In the genomic region with DNA sequence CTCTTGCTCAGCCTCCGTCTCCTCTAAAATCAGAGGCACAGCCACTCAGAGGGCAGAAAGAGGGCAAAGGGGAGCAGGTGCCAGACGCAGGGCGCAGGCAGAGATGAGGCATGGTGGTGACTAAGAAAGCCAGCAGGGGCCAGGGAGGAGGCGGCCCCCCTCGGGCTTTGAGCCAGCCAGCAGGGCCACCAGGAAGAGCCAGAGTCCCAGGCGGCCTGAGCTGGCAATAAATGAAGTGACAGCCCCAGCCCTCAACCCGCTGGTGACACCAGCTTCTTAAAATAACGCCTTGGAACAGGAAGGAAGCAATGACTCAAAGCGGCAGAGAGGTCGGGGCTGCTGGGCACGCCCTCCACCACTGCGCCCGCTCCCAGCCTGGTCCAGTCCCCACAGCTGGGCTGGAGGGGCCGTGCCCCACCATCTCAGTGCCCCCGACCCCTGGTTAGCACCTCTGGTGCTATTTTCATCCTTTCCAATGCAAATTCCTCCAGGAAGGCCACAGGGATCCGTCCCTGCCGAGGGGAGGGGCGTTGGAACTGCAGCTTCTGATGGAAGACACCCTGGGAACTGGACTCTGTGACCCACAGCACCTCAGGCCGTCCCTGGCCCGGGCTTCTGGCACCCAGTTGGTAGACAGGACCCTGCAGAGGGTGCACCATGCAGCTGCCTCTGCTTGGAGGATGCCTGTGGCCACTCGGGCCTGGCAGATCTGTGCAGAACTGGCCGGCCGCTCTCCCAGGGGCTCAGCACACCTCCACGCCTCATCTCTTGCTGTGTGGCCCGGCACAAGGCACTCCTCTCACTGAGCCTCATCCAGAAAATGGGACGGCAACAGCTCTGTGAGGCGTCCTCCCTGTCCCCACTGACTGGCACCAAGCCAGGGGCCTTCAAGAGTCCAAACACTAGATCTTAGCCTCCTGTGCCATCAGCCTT, we compare ENCODE assay signal across 8 cellular contexts.
DNase-seq lines count a peak whose midpoint lies in the region; ATAC-seq and TF ChIP-seq lines count a peak whose summit lies in the region.

No MANE protein-coding gene starts in this region.

- TF ChIP-seq CTCF in epithelial cell of esophagus (IDR thresholded peaks at IDR 0.05; ENCODE audit: insufficient read depth, low read depth, low read length, missing control alignments): no peak
- peak in 1 of 6 experiments; percentile 3 for TF ChIP-seq CTCF in thyroid gland (IDR thresholded peaks at IDR 0.05)

- intact Hi-C loops in thyroid gland (cut with DNase I): no loop called here

- H3K27me3 ChIP-seq in thyroid gland: no peaks in the 10 kb centered on the region

- H3K4me3 ChIP-seq in epithelial cell of esophagus (ENCODE audit: low read length): no peak overlapping the region
- H3K4me3 ChIP-seq in thyroid gland (replicated peaks in 1 of 3): no peak overlapping the region

- DNase-seq in NCI-H69 (lab: John Stamatoyannopoulos, UW) (peak; percentile 63), epithelial cell of esophagus (ENCODE audit: low read depth) (peak; percentile 45), occipital lobe (lab: John Stamatoyannopoulos, UW) (peak; percentile 63), thyroid gland (peak; percentile 41 to 46), NCI-H2029 (lab: John Stamatoyannopoulos, UW) (no peak)
- DNase-seq in activated CD8-positive, alpha-beta memory T cell treated with anti-CD3 and anti-CD28 coated beads, Interleukin-2, amount 50 U/mL, for 24 hours (ENCODE audit: extremely low read depth): peak; percentile 62

- ATAC-seq in GM18502 (IDR thresholded peaks at IDR 0.05; ENCODE audit: poor library complexity, unreplicated experiment): peak; percentile 82
- ATAC-seq in HG02623 (IDR thresholded peaks at IDR 0.05; ENCODE audit: unreplicated experiment): peak; percentile 69

- peak overlapping the region in 2 of 3 donors; percentile 2 to 68 for H3K27ac ChIP-seq in thyroid gland

- H3K4me1 ChIP-seq in thyroid gland: peaks cover 14 to 36% of the 10 kb centered on the region in 2 donors

- TF ChIP-seq POLR2A in thyroid gland (IDR thresholded peaks at IDR 0.05): no peak

- 58 to 70% methylated on average over 21 to 22 of the region's 27 CpGs for WGBS in thyroid gland, 2 donors

- H3K9me3 ChIP-seq in thyroid gland: no peaks in the 10 kb centered on the region

- H3K36me3 ChIP-seq in thyroid gland: no peaks in the 10 kb centered on the region
